17 cellular contexts compared by ENCODE assay signal in genomic region chr2:109690457-109690821, GRCh38.
DNase-seq lines count a peak whose midpoint lies in the region; ATAC-seq, FAIRE-seq and TF ChIP-seq lines count a peak whose summit lies in the region.
"Had no signal": no experiment of that assay in that cellular context is flagged by ENCODE, and none has a peak within 500 bp of the region (broad histone marks: within the 10 kb centered on the region; RNA-seq: fewer than 3 reads in every experiment).

No MANE protein-coding gene starts in this region.

- FAIRE-seq in kidney (lab: Jason Lieb, UNC): no peak

- WGBS in body of pancreas, 2 donors: 42 to 56% methylated on average over 5 to 6 of the region's 6 CpGs
- WGBS in transverse colon (ENCODE audit: low coverage in 1 of 2), 2 donors: 19 to 21% methylated on average over 2 to 6 of the region's 6 CpGs
- 59 to 66% methylated on average over 6 of the region's 6 CpGs for WGBS in GM23248 (ENCODE audit: low coverage in 1 of 2, low lambda C conversion rate in 2 of 2, missing lambda C conversion rate in 2 of 2), 2 experiments

- 0 out of 2 replicates have a peak, but pooled peaks cover 6% of the 10 kb centered on the region for H3F3A ChIP-seq in GM23248 (ENCODE audit: insufficient read depth)

- intact Hi-C loops in body of pancreas (cut with DNase I) (no loop called here), kidney (cut with DNase I) (no loop called here), posterior vena cava (cut with DNase I) (no loop called here), transverse colon (cut with DNase I; ENCODE audit: low total_unique reads) (loop anchor here (5.0 kb wide), 1 partner anchor 78 kb away; the partner anchor contains the start of genes SEPTIN10 and SOWAHC), left lung (cut with DNase I) (no loop called here)

- H3K4me3 ChIP-seq in body of pancreas (no peak overlapping the region), kidney (ENCODE audit: low read length in 2 of 2) (no peak overlapping the region), transverse colon (no peak overlapping the region), left lung (no peak overlapping the region), GM23248 (no peak overlapping the region)

- H3K79me2 ChIP-seq in GM23248 (ENCODE audit: insufficient read depth): no peaks in the 10 kb centered on the region

- H3K9me2 ChIP-seq in GM23248 (ENCODE audit: insufficient read depth): no peaks in the 10 kb centered on the region

- ATAC-seq in body of pancreas: no peak
- no peak for ATAC-seq in left lung
- ATAC-seq: WTC11 had no signal

- H3K4me1 ChIP-seq in body of pancreas (peaks cover 38% of the 10 kb centered on the region), kidney (ENCODE audit: control insufficient read depth in 1 of 2, insufficient read depth in 1 of 2, low read depth in 1 of 2, low read length in 2 of 2) (peaks cover 13 to 24% of the 10 kb centered on the region in 2 donors), transverse colon (peaks cover 59 to 86% (median 63%) of the 10 kb centered on the region in 4 donors), left lung (peaks cover 12 to 14% of the 10 kb centered on the region in 2 donors), GM23248 (ENCODE audit: insufficient read depth) (peaks cover 13% of the 10 kb centered on the region)

- H2AFZ ChIP-seq in GM23248: no peak overlapping the region

- H3K9ac ChIP-seq in kidney (ENCODE audit: low read length in 2 of 2): no peak overlapping the region
- no peak overlapping the region for H3K9ac ChIP-seq in GM23248

- no peak overlapping the region for H3K4me2 ChIP-seq in GM23248 (ENCODE audit: unreplicated experiment)

- in situ Hi-C loops in transverse colon (cut with MboI; ENCODE audit: low pct_ligation_motif_present in 1 of 4, low pct_unique_long_range_greater_than_20kb in 1 of 4, low sequenced_read_pairs in 3 of 4): no loop called here
- in situ Hi-C loops in GM23248 (cut with MboI): no loop called here

- TF ChIP-seq EP300 in transverse colon (IDR thresholded peaks at IDR 0.05; ENCODE audit: low read depth): no peak

- no peak for DNase-seq in body of pancreas
- no peak for DNase-seq in kidney
- DNase-seq in posterior vena cava (ENCODE audit: low spot score): peak; percentile 62
- no peak for DNase-seq in transverse colon
- DNase-seq in left lung: no peak
- no peak for DNase-seq in activated naive CD4-positive, alpha-beta T cell treated with anti-CD3 and anti-CD28 coated beads, Interleukin-2, amount 50 U/mL, for 16 hours
- no peak for DNase-seq in GM23248
- no peak for DNase-seq in CD1c-positive myeloid dendritic cell (ENCODE audit: extremely low spot score)
- DNase-seq: activated gamma-delta T cell; DMS79 treated with DMSO at 0.1 percent for 48 hours; effector CD8-positive, alpha-beta T cell; H7; MV-4-11; stimulated activated CD4-positive, alpha-beta T cell treated with anti-CD3 and anti-CD28 coated beads, Interleukin-4, amount 100 ng/mL, for 24 hours; T-helper 1 cell had no signal

- TF ChIP-seq CTCF in body of pancreas (IDR thresholded peaks at IDR 0.05) (no peak), kidney (IDR thresholded peaks at IDR 0.05; ENCODE audit: borderline replicate concordance, extremely low read depth, insufficient read depth) (no peak), transverse colon (IDR thresholded peaks at IDR 0.05) (no peak), left lung (IDR thresholded peaks at IDR 0.05) (no peak)

- no peaks in the 10 kb centered on the region for H4K20me1 ChIP-seq in GM23248 (ENCODE audit: insufficient read depth)

- H3K27ac ChIP-seq in body of pancreas (peak overlapping the region; percentile 53 to 86 (median 72)), kidney (ENCODE audit: low read depth in 2 of 2, low read length in 2 of 2) (peak overlapping the region; percentile 19 to 78), transverse colon (peak overlapping the region; percentile 92 to 97 (median 95)), left lung (peak overlapping the region in 1 of 2 donors; percentile 70), GM23248 (no peak overlapping the region)
- H3K27ac ChIP-seq: RWPE1 had no signal

- H3K9me3 ChIP-seq in body of pancreas (no peaks in the 10 kb centered on the region), kidney (ENCODE audit: control insufficient read depth in 1 of 2, low read length in 2 of 2) (no peaks in the 10 kb centered on the region), transverse colon (no peaks in the 10 kb centered on the region), left lung (no peaks in the 10 kb centered on the region), GM23248 (ENCODE audit: low read depth) (no peaks in the 10 kb centered on the region)

- TF ChIP-seq POLR2A in body of pancreas (IDR thresholded peaks at IDR 0.05) (no peak), transverse colon (IDR thresholded peaks at IDR 0.05) (no peak)

- H3K36me3 ChIP-seq in body of pancreas (replicated peaks in 1 of 2; ENCODE audit: insufficient read depth in 1 of 2, low read depth in 2 of 2) (no peaks in the 10 kb centered on the region), kidney (ENCODE audit: control insufficient read depth in 1 of 2, insufficient read depth in 2 of 2, low read length in 2 of 2) (no peaks in the 10 kb centered on the region), transverse colon (no peaks in the 10 kb centered on the region), left lung (no peaks in the 10 kb centered on the region), GM23248 (ENCODE audit: low read depth) (no peaks in the 10 kb centered on the region)

- no peaks in the 10 kb centered on the region for H3K27me3 ChIP-seq in body of pancreas
- H3K27me3 ChIP-seq in transverse colon: no peaks in the 10 kb centered on the region
- H3K27me3 ChIP-seq in left lung: no peaks in the 10 kb centered on the region
- no peaks in the 10 kb centered on the region for H3K27me3 ChIP-seq in GM23248 (replicated peaks; ENCODE audit: insufficient read depth)
